7 cellular contexts compared by ENCODE assay signal in the genomic region with DNA sequence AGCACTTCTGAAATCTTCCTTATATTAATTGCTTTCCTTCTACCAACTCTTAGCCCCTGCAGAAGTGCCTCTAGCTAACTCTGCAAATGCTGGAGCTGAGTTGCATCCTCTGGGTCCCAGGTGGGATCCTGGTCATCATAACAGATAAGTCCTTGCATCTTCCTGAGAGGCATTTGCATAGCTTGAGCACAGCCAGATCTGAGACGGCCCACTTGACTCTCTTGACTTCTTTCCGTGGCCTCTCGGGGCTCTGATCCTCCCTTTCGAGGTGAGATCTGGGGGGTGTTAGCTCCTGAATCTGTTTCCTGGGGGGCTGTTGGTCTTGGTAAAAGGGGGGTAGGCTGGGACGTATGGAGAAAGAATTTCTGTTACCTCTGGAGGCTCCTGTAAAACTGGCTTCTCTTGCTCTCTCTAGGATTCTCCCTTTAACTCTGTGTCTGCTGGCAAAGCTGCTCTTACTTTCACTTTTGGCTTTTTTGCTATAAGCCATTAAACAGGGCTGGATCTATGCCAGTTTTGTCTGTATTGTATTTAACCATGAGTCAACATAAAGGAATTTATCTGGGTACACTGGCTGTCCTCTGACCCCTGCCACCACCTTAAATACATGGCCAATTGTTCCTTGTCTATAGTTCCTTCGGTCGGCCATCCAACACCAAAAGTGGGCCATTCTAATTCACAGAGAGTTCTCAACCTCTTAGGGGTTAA.
A peak's percentile ranks its signal among the peaks of the same experiment; 100 is the strongest.
DNase-seq lines count a peak whose midpoint lies in the region; ATAC-seq and TF ChIP-seq lines count a peak whose summit lies in the region.

No MANE protein-coding gene starts in this region.

- no peaks in the 10 kb centered on the region for H3K27me3 ChIP-seq in skeletal muscle tissue (ENCODE audit: control insufficient read depth in 3 of 3, insufficient read depth in 3 of 3, low read length in 3 of 3)

- DNase-seq in RKO (ENCODE audit: low spot score) (peak; percentile 40), fibroblast of villous mesenchyme (ENCODE audit: low read depth) (peak; percentile 65), iPS-NIHi11 (ENCODE audit: low spot score) (no peak)
- no peak for DNase-seq in activated naive CD4-positive, alpha-beta T cell treated with Interleukin-2 at 50 U/mL for 16 hours

- ATAC-seq in GM18867 (IDR thresholded peaks at IDR 0.05; ENCODE audit: unreplicated experiment) (peak; percentile 82), HG02763 (IDR thresholded peaks at IDR 0.05; ENCODE audit: unreplicated experiment) (peak; percentile 64)

- H3K9me3 ChIP-seq in skeletal muscle tissue (ENCODE audit: control insufficient read depth in 3 of 3, low read length in 3 of 3): no peaks in the 10 kb centered on the region

- no peak overlapping the region for H3K27ac ChIP-seq in skeletal muscle tissue (ENCODE audit: low read depth, low read length)

- peaks cover 14 to 21% (median 16%) of the 10 kb centered on the region in 3 donors for H3K4me1 ChIP-seq in skeletal muscle tissue (ENCODE audit: control insufficient read depth in 3 of 3, insufficient read depth in 3 of 3, low read length in 3 of 3)

- TF ChIP-seq CTCF in fibroblast of villous mesenchyme (IDR thresholded peaks at IDR 0.05; ENCODE audit: insufficient read depth, low read depth, low read length): no peak

- no peaks in the 10 kb centered on the region for H3K36me3 ChIP-seq in skeletal muscle tissue (ENCODE audit: control insufficient read depth in 3 of 3, insufficient read depth in 3 of 3, low read length in 3 of 3)

- peak overlapping the region; percentile 52 to 75 (median 70) for H3K9ac ChIP-seq in skeletal muscle tissue (ENCODE audit: low read depth in 1 of 3, low read length in 3 of 3)

- peak overlapping the region; percentile 62 for H3K4me3 ChIP-seq in fibroblast of villous mesenchyme (ENCODE audit: low read depth, low read length)
- peak overlapping the region; percentile 70 to 72 (median 70) for H3K4me3 ChIP-seq in skeletal muscle tissue (ENCODE audit: low read length in 3 of 3)

Comparison
In these comparisons a context has a peak if more than half of its experiments do, and no peak if none do; other contexts are left out.
1. DNase-seq: peak in RKO (single experiment) and fibroblast of villous mesenchyme (single experiment); none in activated naive CD4-positive, alpha-beta T cell treated with Interleukin-2 at 50 U/mL for 16 hours (single experiment) and iPS-NIHi11 (single experiment).